ENCODE assay signal across 22 cellular contexts in the genomic region with DNA sequence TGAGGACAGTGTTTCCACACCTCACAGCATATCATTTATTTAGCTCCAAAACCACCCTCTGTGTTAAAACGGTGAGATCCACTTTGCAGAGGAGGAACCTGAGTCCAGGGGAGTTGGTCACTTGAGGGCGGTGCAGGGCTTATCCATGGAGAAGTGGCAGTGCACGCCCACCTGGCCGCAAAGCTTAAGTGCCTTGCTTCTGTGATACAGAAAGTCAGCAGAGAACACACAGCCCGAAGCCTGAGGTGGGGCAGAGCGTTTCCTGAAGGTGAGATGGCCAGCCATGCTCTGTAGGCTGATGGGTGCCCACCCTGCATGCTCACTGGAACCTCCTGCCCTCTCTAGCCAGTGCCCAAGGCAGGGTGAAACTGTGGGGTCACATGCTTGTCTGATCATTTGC.
A peak's percentile ranks its signal among the peaks of the same experiment; 100 is the strongest.
DNase-seq lines count a peak whose midpoint lies in the region; ATAC-seq and TF ChIP-seq lines count a peak whose summit lies in the region.
"Had no signal": no experiment of that assay in that cellular context is flagged by ENCODE, and none has a peak within 500 bp of the region (broad histone marks: within the 10 kb centered on the region; RNA-seq: fewer than 3 reads in every experiment).

No MANE protein-coding gene starts in this region.

- no peaks in the 10 kb centered on the region for H3K36me3 ChIP-seq in Loucy (ENCODE audit: insufficient read depth, low read length)
- H3K36me3 ChIP-seq in neutrophil = no peaks in the 10 kb centered on the region
- H3K36me3 ChIP-seq: HAP-1, prostate gland had no signal

- 0 out of 2 replicates have a peak, but pooled peaks cover 5% of the 10 kb centered on the region for H3F3A ChIP-seq in Loucy (ENCODE audit: low read depth)

- H3K4me3 Mint-ChIP-seq in WTC11 = no peak overlapping the region
- H3K4me3 Mint-ChIP-seq: activated CD4-positive, alpha-beta T cell treated with anti-CD3 and anti-CD28 coated beads for 36 hours; activated naive CD4-positive, alpha-beta T cell treated with anti-CD3 and anti-CD28 coated beads, Interleukin-2, amount 50 U/mL, for 24 hours; activated T-cell treated with anti-CD3 and anti-CD28 coated beads, Interleukin-2, amount 50 U/mL, for 24 hours; nephron had no signal

- H3K36me3 Mint-ChIP-seq in WTC11 = no peaks in the 10 kb centered on the region

- peak; percentile 32 for TF ChIP-seq CTCF in Loucy (conservative IDR thresholded peaks at IDR 0.05; ENCODE audit: low read length)
- no peak for TF ChIP-seq CTCF in WTC11 (IDR thresholded peaks at IDR 0.05)
- TF ChIP-seq CTCF in neutrophil (IDR thresholded peaks at IDR 0.05) = no peak

- H3K27ac Mint-ChIP-seq in WTC11 = no peak overlapping the region
- H3K27ac Mint-ChIP-seq: activated naive CD4-positive, alpha-beta T cell treated with anti-CD3 and anti-CD28 coated beads, Interleukin-2, amount 50 U/mL, for 24 hours; activated T-cell treated with anti-CD3 and anti-CD28 coated beads, Interleukin-2, amount 50 U/mL, for 24 hours; nephron had no signal

- H3K9me2 ChIP-seq in Loucy (replicated peaks; ENCODE audit: low read depth, low read length) = no peaks in the 10 kb centered on the region

- CTCF ChIA-PET in WTC11 (lab: Charles Lee) = interaction anchor here (1.0 kb wide), 1 partner anchor 294 kb away, joined by 4 read pairs; no protein-coding TSS in a partner anchor

- H3K4me3 ChIP-seq in Loucy (ENCODE audit: low read length, poor library complexity, severe bottlenecking) = no peak overlapping the region
- H3K4me3 ChIP-seq in neutrophil (ENCODE audit: low read depth in 1 of 2, low read length in 1 of 2) = no peak overlapping the region
- H3K4me3 ChIP-seq: HAP-1, prostate gland had no signal

- H3K4me1 ChIP-seq in Loucy (ENCODE audit: insufficient read depth, low read length, poor library complexity, severe bottlenecking) (peaks cover 74% of the 10 kb centered on the region), neutrophil (ENCODE audit: control insufficient read depth in 1 of 2, insufficient read depth in 1 of 2, low read depth in 1 of 2, low read length in 1 of 2) (peaks cover 71 to 88% of the 10 kb centered on the region in 2 experiments)
- H3K4me1 ChIP-seq: HAP-1 had no signal

- ATAC-seq in WTC11 (peak; percentile 44), GM19324 (IDR thresholded peaks at IDR 0.05; ENCODE audit: low FRiP score, unreplicated experiment) (no peak)
- ATAC-seq: activated CD4-positive, alpha-beta T cell treated with anti-CD3 and anti-CD28 coated beads for 36 hours had no signal

- POLR2A ChIA-PET in WTC11 (lab: Charles Lee) = no interaction called here

- peak overlapping the region; percentile 5 for H3K4me2 ChIP-seq in Loucy (ENCODE audit: low read depth, low read length, poor library complexity, severe bottlenecking)

- H3K9ac ChIP-seq in Loucy (ENCODE audit: low read depth, low read length, poor library complexity, severe bottlenecking) = no peak overlapping the region

- H3K27ac ChIP-seq in neutrophil = peak overlapping the region; percentile 81
- H3K27ac ChIP-seq: prostate gland had no signal

- no peak overlapping the region for H2AFZ ChIP-seq in Loucy (ENCODE audit: low read length)

- H3K9me3 Mint-ChIP-seq in WTC11 = no peaks in the 10 kb centered on the region
- H3K9me3 Mint-ChIP-seq: activated naive CD4-positive, alpha-beta T cell treated with anti-CD3 and anti-CD28 coated beads, Interleukin-2, amount 50 U/mL, for 24 hours; activated T-cell treated with anti-CD3 and anti-CD28 coated beads, Interleukin-2, amount 50 U/mL, for 24 hours; nephron had no signal

- H4K20me1 ChIP-seq in Loucy (ENCODE audit: insufficient read depth, low read length, poor library complexity, severe bottlenecking) = no peaks in the 10 kb centered on the region

- H3K9me3 ChIP-seq in Loucy (ENCODE audit: insufficient read depth, low read depth, low read length) (no peaks in the 10 kb centered on the region), neutrophil (no peaks in the 10 kb centered on the region)
- H3K9me3 ChIP-seq: HAP-1, prostate gland had no signal

- DNase-seq in activated T-cell treated with anti-CD3 and anti-CD28 coated beads, Interleukin-2, amount 50 U/mL, for 48 hours = peak; percentile 14 to 15
- DNase-seq in activated T-cell treated with anti-CD3 and anti-CD28 coated beads for 4 hours = no peak
- no peak for DNase-seq in WTC11 (ENCODE audit: low spot score)
- DNase-seq in NK-92 (lab: John Stamatoyannopoulos, UW; ENCODE audit: unreplicated experiment) = no peak
- DNase-seq in NCI-H1105 (lab: John Stamatoyannopoulos, UW) = no peak
- DNase-seq: activated CD4-positive, alpha-beta T cell treated with anti-CD3 and anti-CD28 coated beads for 36 hours; activated T-cell treated with anti-CD3 and anti-CD28 coated beads, Interleukin-2, amount 50 U/mL, for 24 hours; COR-L47; KG1; kidney; mesendoderm; NCI-H1436 treated with DMSO at 0.1 percent for 48 hours; NCI-H345; small intestine; stimulated activated CD4-positive, alpha-beta T cell treated with anti-CD3 and anti-CD28 coated beads, Interleukin-4, amount 100 ng/mL, for 4 hours had no signal

- H3K27me3 ChIP-seq in Loucy (ENCODE audit: insufficient read depth, low read length, poor library complexity, severe bottlenecking) (no peaks in the 10 kb centered on the region), neutrophil (no peaks in the 10 kb centered on the region)

- peaks cover 5% of the 10 kb centered on the region; the same call in 1 of the 2 replicates for H3K4me1 Mint-ChIP-seq in WTC11

- no peaks in the 10 kb centered on the region for H3K27me3 Mint-ChIP-seq in WTC11 (ENCODE audit: low read depth)

- H3K79me2 ChIP-seq in Loucy (ENCODE audit: insufficient read depth, low read length) = peaks cover 45% of the 10 kb centered on the region

TF ChIP-seq in WTC11, 78 proteins besides CTCF, POLR2A, EP300 and RAD21:
- no peak for TF ChIP-seq CREB1 (CRISPR knock-in tag; IDR thresholded peaks at IDR 0.05)
- TF ChIP-seq ZNF423 (CRISPR knock-in tag; IDR thresholded peaks at IDR 0.05) = no peak
TF ChIP-seq in WTC11: peak in this region for 0.

Comparison
In these comparisons a context has a peak if more than half of its experiments do, and no peak if none do; other contexts are left out.
1. DNase-seq: peak in activated T-cell treated with anti-CD3 and anti-CD28 coated beads, Interleukin-2, amount 50 U/mL, for 48 hours (2 of 2); none in activated T-cell treated with anti-CD3 and anti-CD28 coated beads for 4 hours (single experiment), WTC11 (single experiment), NK-92 (single experiment) and NCI-H1105 (single experiment).